ENCODE assay signal across 9 cellular contexts in genomic region chr11:60950933-60951610, GRCh38. TPM values are rescaled to one million over a fixed set of nuclear protein-coding genes. Genes with fewer than 3 reads are reported as not detected.
DNase-seq lines count a peak whose midpoint lies in the region; ATAC-seq, FAIRE-seq and TF ChIP-seq lines count a peak whose summit lies in the region.
"Had no signal": no experiment of that assay in that cellular context is flagged by ENCODE, and none has a peak within 500 bp of the region (broad histone marks: within the 10 kb centered on the region; RNA-seq: fewer than 3 reads in every experiment).

No MANE protein-coding gene starts in this region.

- no peaks in the 10 kb centered on the region for H3K27me3 ChIP-seq in BLaER1 treated with 17β-estradiol and CSF1 and Interleukin-3, amounts not matched to agents 10 nM and 100 nM
- H3K27me3 ChIP-seq in endothelial cell of umbilical vein (ENCODE audit: control insufficient read depth in 2 of 2, insufficient read depth in 2 of 2, low read length in 2 of 2) = peaks cover 2 to 10% of the 10 kb centered on the region in 2 experiments
- H3K27me3 ChIP-seq in neuronal stem cell (ENCODE audit: control insufficient read depth in 3 of 3, insufficient read depth in 3 of 3, low read depth in 1 of 3, low read length in 3 of 3) = peaks cover 2 to 17% (median 3%) of the 10 kb centered on the region in 3 experiments

- peak overlapping the region; percentile 90 to 98 (median 94) for H3K27ac Mint-ChIP-seq in IgD-negative memory B cell

- H3K36me3 ChIP-seq in BLaER1 treated with 17β-estradiol and CSF1 and Interleukin-3, amounts not matched to agents 10 nM and 100 nM = peaks cover 0 to 35% (median 7%) of the 10 kb centered on the region in 11 experiments; a peak in 11 of 22 replicates
- H3K36me3 ChIP-seq in endothelial cell of umbilical vein (ENCODE audit: control insufficient read depth in 2 of 2, extremely low read depth in 1 of 2, insufficient read depth in 2 of 2, low read length in 2 of 2) = no peaks in the 10 kb centered on the region
- H3K36me3 ChIP-seq in neuronal stem cell (replicated peaks in 1 of 2; ENCODE audit: control insufficient read depth in 2 of 2, insufficient read depth in 2 of 2, low read length in 2 of 2) = no peaks in the 10 kb centered on the region

- no TSS peak for BruUV-seq in endothelial cell of umbilical vein (replicated peaks; lab: Mats Ljungman, UMichigan)

- H3K9me3 Mint-ChIP-seq in IgD-negative memory B cell = no peaks in the 10 kb centered on the region

- peaks cover 2% of the 10 kb centered on the region for H3K79me1 ChIP-seq in neuronal stem cell (ENCODE audit: low read depth, low read length)

- peak overlapping the region; percentile 97 for H2BK12ac ChIP-seq in neuronal stem cell (ENCODE audit: low read length)

- no peaks in the 10 kb centered on the region for H3K27me3 Mint-ChIP-seq in IgD-negative memory B cell

- peaks cover 0 to 51% (median 0%) of the 10 kb centered on the region in 11 experiments; a peak in 9 of 22 replicates for H4K20me1 ChIP-seq in BLaER1 treated with 17β-estradiol and CSF1 and Interleukin-3, amounts not matched to agents 10 nM and 100 nM
- no peaks in the 10 kb centered on the region for H4K20me1 ChIP-seq in endothelial cell of umbilical vein (replicated peaks; ENCODE audit: control insufficient read depth, extremely low read depth, insufficient read depth, low read length)

- peak overlapping the region; percentile 85 for H2BK5ac ChIP-seq in neuronal stem cell (ENCODE audit: low read length)

- dilution Hi-C loops in endothelial cell of umbilical vein (cut with MboI; ENCODE audit: extremely low pct_ligation_motif_present, low sequenced_read_pairs) = no loop called here

- H3K79me2 ChIP-seq in endothelial cell of umbilical vein (ENCODE audit: control insufficient read depth, insufficient read depth, low read length) = no peaks in the 10 kb centered on the region

- H3K9me1 ChIP-seq in endothelial cell of umbilical vein (replicated peaks; ENCODE audit: control insufficient read depth, extremely low read depth, insufficient read depth, low read length) = no peaks in the 10 kb centered on the region

- H3K9ac ChIP-seq in BLaER1 treated with 17β-estradiol and CSF1 and Interleukin-3, amounts not matched to agents 10 nM and 100 nM = peak overlapping the region; percentile 66 to 97 (median 83)
- H3K9ac ChIP-seq in endothelial cell of umbilical vein (replicated peaks; ENCODE audit: extremely low read depth, insufficient read depth, low read length) (no peak overlapping the region), neuronal stem cell (ENCODE audit: low read depth, low read length, poor library complexity) (peak overlapping the region; percentile 83)

- H3K36me3 Mint-ChIP-seq in IgD-negative memory B cell = peaks cover 3% of the 10 kb centered on the region

- peak overlapping the region; percentile 78 to 96 (median 90) for H3K27ac ChIP-seq in BLaER1 treated with 17β-estradiol and CSF1 and Interleukin-3, amounts not matched to agents 10 nM and 100 nM
- H3K27ac ChIP-seq in endothelial cell of umbilical vein (ENCODE audit: insufficient read depth, low read depth, low read length) (no peak overlapping the region), neuronal stem cell (replicated peaks; ENCODE audit: low read length) (no peak overlapping the region)

- peak overlapping the region; percentile 94 for H4K8ac ChIP-seq in neuronal stem cell (ENCODE audit: low read depth, low read length)

- FAIRE-seq in endothelial cell of umbilical vein (lab: Jason Lieb, UNC) = no peak

- H3K14ac ChIP-seq in neuronal stem cell (ENCODE audit: low read length) = peak overlapping the region; percentile 63

- H3K4ac ChIP-seq in neuronal stem cell (ENCODE audit: low read length) = peak overlapping the region; percentile 94

- no peaks in the 10 kb centered on the region for H3K9me3 ChIP-seq in BLaER1 treated with 17β-estradiol and CSF1 and Interleukin-3, amounts not matched to agents 10 nM and 100 nM (replicated peaks in 1 of 11)
- no peaks in the 10 kb centered on the region for H3K9me3 ChIP-seq in endothelial cell of umbilical vein (replicated peaks; ENCODE audit: control insufficient read depth, insufficient read depth, low read length)
- H3K9me3 ChIP-seq in neuronal stem cell (replicated peaks in 1 of 2; ENCODE audit: control insufficient read depth in 2 of 2, insufficient read depth in 1 of 2, low read depth in 1 of 2, low read length in 2 of 2) = no peaks in the 10 kb centered on the region

- peak overlapping the region; percentile 35 to 99 (median 58); a peak in 19 of 20 replicates for H3K4me3 ChIP-seq in BLaER1 treated with 17β-estradiol and CSF1 and Interleukin-3, amounts not matched to agents 10 nM and 100 nM
- H3K4me3 ChIP-seq in endothelial cell of umbilical vein (replicated peaks in 1 of 3; ENCODE audit: insufficient read depth in 1 of 3, low read depth in 1 of 3, low read length in 3 of 3) (peak overlapping the region in 1 of 3 experiments; percentile 10), neuronal stem cell (ENCODE audit: low read length in 2 of 2) (peak overlapping the region in 1 of 2 donors; percentile 76)

- intact Hi-C loops in endothelial cell of umbilical vein (cut with micrococcal nuclease) = no loop called here

- H3K4me3 Mint-ChIP-seq in IgD-negative memory B cell = peak overlapping the region; percentile 83 to 95 (median 89)

- peaks cover 27 to 50% (median 38%) of the 10 kb centered on the region in 3 donors for H3K4me1 Mint-ChIP-seq in IgD-negative memory B cell

- peak overlapping the region; percentile 81 for H2AK5ac ChIP-seq in neuronal stem cell (ENCODE audit: low read depth, low read length)

- no peak for TF ChIP-seq CTCF in endothelial cell of umbilical vein (IDR thresholded peaks at IDR 0.05; ENCODE audit: extremely low read depth in 1 of 2, insufficient read depth in 1 of 2, low read depth in 1 of 2, low read length in 2 of 2)

- no peak for DNase-seq in endothelial cell of umbilical vein (ENCODE audit: low read depth, low spot score)
- no peak for DNase-seq in neuronal stem cell (ENCODE audit: low spot score)
- DNase-seq in DMS79 (lab: John Stamatoyannopoulos, UW) = no peak
- DNase-seq in activated gamma-delta T cell treated with Interleukin-2 at 50 U/mL for 16 hours = no peak

- POLR2A ChIA-PET in endothelial cell of umbilical vein (lab: Charles Lee) = no interaction called here

- peak overlapping the region; percentile 96 for H4K91ac ChIP-seq in neuronal stem cell (ENCODE audit: low read depth, low read length, poor library complexity)

- peak overlapping the region; percentile 95 for H2BK120ac ChIP-seq in neuronal stem cell (ENCODE audit: low read depth, low read length)

- H3K4me1 ChIP-seq in BLaER1 treated with 17β-estradiol and CSF1 and Interleukin-3, amounts not matched to agents 10 nM and 100 nM = peaks cover 46 to 85% (median 61%) of the 10 kb centered on the region in 10 experiments
- peaks cover 10% of the 10 kb centered on the region for H3K4me1 ChIP-seq in endothelial cell of umbilical vein (ENCODE audit: control insufficient read depth, extremely low read depth, insufficient read depth, low read length)
- peaks cover 21 to 22% of the 10 kb centered on the region in 2 donors for H3K4me1 ChIP-seq in neuronal stem cell (ENCODE audit: control insufficient read depth in 2 of 2, insufficient read depth in 1 of 2, low read depth in 1 of 2, low read length in 2 of 2)

- peak overlapping the region; percentile 74 for H3K23ac ChIP-seq in neuronal stem cell (ENCODE audit: low read depth, low read length, poor library complexity)

- peak overlapping the region; percentile 82 for H2BK15ac ChIP-seq in neuronal stem cell (ENCODE audit: low read length)

- ATAC-seq in GM18870 (IDR thresholded peaks at IDR 0.05; ENCODE audit: unreplicated experiment) (no peak), GM21360 (IDR thresholded peaks at IDR 0.05; ENCODE audit: unreplicated experiment) (no peak)

- WGBS in neuronal stem cell (ENCODE audit: extremely low coverage in 2 of 2, insufficient read length in 2 of 2, insufficient replicate concordance in 1 of 2), 2 donors = no CpG with 5 or more reads among the region's 86 CpGs

- H2AFZ ChIP-seq in endothelial cell of umbilical vein (ENCODE audit: low read depth, low read length) = peak overlapping the region; percentile 97
- H2AFZ ChIP-seq in neuronal stem cell (ENCODE audit: low read length) = peak overlapping the region; percentile 79

- H3K4me2 ChIP-seq in BLaER1 treated with 17β-estradiol and CSF1 and Interleukin-3, amounts not matched to agents 10 nM and 100 nM = peak overlapping the region; percentile 85 to 100 (median 94)
- peak overlapping the region; percentile 16 for H3K4me2 ChIP-seq in endothelial cell of umbilical vein (ENCODE audit: insufficient read depth, low read length)
- peak overlapping the region; percentile 60 for H3K4me2 ChIP-seq in neuronal stem cell (ENCODE audit: insufficient read depth, low read length, poor library complexity, severe bottlenecking)

- TF ChIP-seq POLR2A in endothelial cell of umbilical vein (IDR thresholded peaks at IDR 0.05; ENCODE audit: low read depth, low read length) = no peak

- CTCF ChIA-PET in endothelial cell of umbilical vein (lab: Charles Lee) = no interaction called here

- peak overlapping the region; percentile 99 for H3K18ac ChIP-seq in neuronal stem cell (ENCODE audit: low read length)

RNA-seq across cellular contexts. Expression of gene SLC15A3, which starts 0.9 kb away (rescaled TPM):
- 15.2 TPM for polyA plus RNA-seq in IgD-negative memory B cell
- total RNA-seq in endothelial cell of umbilical vein = 1.7 and 4.4 TPM in 2 replicates
- 3.3 TPM in 2 replicates for polyA plus RNA-seq in endothelial cell of umbilical vein
- 1.4 and 1.7 TPM in 2 replicates for polyA plus RNA-seq in endothelial cell of umbilical vein (2011; cell fraction: cytosol; rRNA removed)
- 1.4 and 2.4 TPM in 2 replicates for polyA plus RNA-seq in endothelial cell of umbilical vein (2011; cell fraction: nucleus; rRNA removed)
- 1.7 and 3.3 TPM in 2 replicates for polyA plus RNA-seq in endothelial cell of umbilical vein (2012)
- 2.0 and 2.6 TPM in 2 replicates for polyA minus RNA-seq in endothelial cell of umbilical vein
- not detected for polyA minus RNA-seq in endothelial cell of umbilical vein (2011; cell fraction: cytosol; rRNA and poly(A)+ RNA removed)
- polyA minus RNA-seq in endothelial cell of umbilical vein (2011; cell fraction: nucleus; rRNA and poly(A)+ RNA removed) = 2.1 and 5.8 TPM in 2 replicates
- polyA plus RNA-seq in neuronal stem cell (2013, experiment 1 of 2) = 44.3 TPM
- 45.8 TPM for polyA plus RNA-seq in neuronal stem cell (2013, experiment 2 of 2)

RNA-seq across cellular contexts. Expression of gene CD6, which starts 20.4 kb away (rescaled TPM):
- polyA plus RNA-seq in IgD-negative memory B cell (8.6 TPM), endothelial cell of umbilical vein (not detected in 2 replicates)
- not detected in 2 replicates for total RNA-seq in endothelial cell of umbilical vein
- polyA plus RNA-seq in endothelial cell of umbilical vein (2011; cell fraction: cytosol; rRNA removed) = not detected in 2 replicates
- not detected in 2 replicates for polyA plus RNA-seq in endothelial cell of umbilical vein (2011; cell fraction: nucleus; rRNA removed)
- not detected in 2 replicates for polyA plus RNA-seq in endothelial cell of umbilical vein (2012)
- polyA minus RNA-seq in endothelial cell of umbilical vein = not detected in 2 replicates
- not detected for polyA minus RNA-seq in endothelial cell of umbilical vein (2011; cell fraction: cytosol; rRNA and poly(A)+ RNA removed)
- polyA minus RNA-seq in endothelial cell of umbilical vein (2011; cell fraction: nucleus; rRNA and poly(A)+ RNA removed) = not detected in 2 replicates
- polyA plus RNA-seq in neuronal stem cell (2013, experiment 1 of 2) = 0.21 TPM
- polyA plus RNA-seq in neuronal stem cell (2013, experiment 2 of 2) = 0.24 TPM
- total RNA-seq: renal cortical epithelial cell had no signal

RNA-seq across cellular contexts. Expression of gene TMEM132A, which starts 26.8 kb away (rescaled TPM):
- polyA plus RNA-seq in IgD-negative memory B cell (0.26 TPM), endothelial cell of umbilical vein (74.3 and 97.9 TPM in 2 replicates)
- total RNA-seq in endothelial cell of umbilical vein = 106 and 120 TPM in 2 replicates
- polyA plus RNA-seq in endothelial cell of umbilical vein (2011; cell fraction: cytosol; rRNA removed) = 41.5 and 70.3 TPM in 2 replicates
- 232 and 251 TPM in 2 replicates for polyA plus RNA-seq in endothelial cell of umbilical vein (2011; cell fraction: nucleus; rRNA removed)
- polyA plus RNA-seq in endothelial cell of umbilical vein (2012) = 74.2 and 116 TPM in 2 replicates
- 45.9 and 54.1 TPM in 2 replicates for polyA minus RNA-seq in endothelial cell of umbilical vein
- 16.0 TPM for polyA minus RNA-seq in endothelial cell of umbilical vein (2011; cell fraction: cytosol; rRNA and poly(A)+ RNA removed)
- 49.9 and 59.0 TPM in 2 replicates for polyA minus RNA-seq in endothelial cell of umbilical vein (2011; cell fraction: nucleus; rRNA and poly(A)+ RNA removed)
- 90.5 TPM for polyA plus RNA-seq in neuronal stem cell (2013, experiment 1 of 2)
- polyA plus RNA-seq in neuronal stem cell (2013, experiment 2 of 2) = 91.3 TPM

RNA-seq across cellular contexts. Expression of gene TMEM109, which starts 37.1 kb away (rescaled TPM):
- 259 TPM for polyA plus RNA-seq in IgD-negative memory B cell
- total RNA-seq in endothelial cell of umbilical vein = 172 and 192 TPM in 2 replicates
- polyA plus RNA-seq in endothelial cell of umbilical vein = 141 and 143 TPM in 2 replicates
- polyA plus RNA-seq in endothelial cell of umbilical vein (2011; cell fraction: cytosol; rRNA removed) = 110 and 120 TPM in 2 replicates
- 44.9 and 46.5 TPM in 2 replicates for polyA plus RNA-seq in endothelial cell of umbilical vein (2011; cell fraction: nucleus; rRNA removed)
- 134 and 137 TPM in 2 replicates for polyA plus RNA-seq in endothelial cell of umbilical vein (2012)
- 96.8 and 102 TPM in 2 replicates for polyA minus RNA-seq in endothelial cell of umbilical vein
- 31.4 TPM for polyA minus RNA-seq in endothelial cell of umbilical vein (2011; cell fraction: cytosol; rRNA and poly(A)+ RNA removed)
- polyA minus RNA-seq in endothelial cell of umbilical vein (2011; cell fraction: nucleus; rRNA and poly(A)+ RNA removed) = 15.1 and 18.6 TPM in 2 replicates
- polyA plus RNA-seq in neuronal stem cell (2013, experiment 1 of 2) = 64.1 TPM
- 63.1 TPM for polyA plus RNA-seq in neuronal stem cell (2013, experiment 2 of 2)

RNA-seq across cellular contexts. Expression of gene PRPF19, which starts 44.7 kb away (rescaled TPM):
- polyA plus RNA-seq in IgD-negative memory B cell (18.5 TPM), endothelial cell of umbilical vein (97.1 and 121 TPM in 2 replicates)
- 114 and 126 TPM in 2 replicates for total RNA-seq in endothelial cell of umbilical vein
- 59.2 and 60.9 TPM in 2 replicates for polyA plus RNA-seq in endothelial cell of umbilical vein (2011; cell fraction: cytosol; rRNA removed)
- polyA plus RNA-seq in endothelial cell of umbilical vein (2011; cell fraction: nucleus; rRNA removed) = 56.2 and 57.8 TPM in 2 replicates
- 94.9 and 116 TPM in 2 replicates for polyA plus RNA-seq in endothelial cell of umbilical vein (2012)
- 67.3 and 68.0 TPM in 2 replicates for polyA minus RNA-seq in endothelial cell of umbilical vein
- 64.3 TPM for polyA minus RNA-seq in endothelial cell of umbilical vein (2011; cell fraction: cytosol; rRNA and poly(A)+ RNA removed)
- 43.5 and 61.7 TPM in 2 replicates for polyA minus RNA-seq in endothelial cell of umbilical vein (2011; cell fraction: nucleus; rRNA and poly(A)+ RNA removed)
- 80.3 TPM for polyA plus RNA-seq in neuronal stem cell (2013, experiment 1 of 2)
- polyA plus RNA-seq in neuronal stem cell (2013, experiment 2 of 2) = 77.6 TPM

Comparison
In these comparisons a context has a peak if more than half of its experiments do, and no peak if none do; other contexts are left out.
1. H3K27ac ChIP-seq: peak in BLaER1 treated with 17β-estradiol and CSF1 and Interleukin-3, amounts not matched to agents 10 nM and 100 nM (11 of 11); none in endothelial cell of umbilical vein (single experiment) and neuronal stem cell (single experiment).
2. H3K4me2 ChIP-seq: peak in every context shown above with its lines; median percentile 94 in BLaER1 treated with 17β-estradiol and CSF1 and Interleukin-3, amounts not matched to agents 10 nM and 100 nM; 60 in neuronal stem cell; 16 in endothelial cell of umbilical vein.
3. RNA of gene TMEM132A, which starts 26.8 kb away (polyA plus RNA-seq): 41.5 to 251 TPM in endothelial cell of umbilical vein; 0.26 TPM in IgD-negative memory B cell (single experiment); every median in the first group is over 10 times any median in the second.